Comparison of ENCODE assay signal across 3 cellular contexts in genomic region chr1:225928186-225929175, GRCh38.
TF ChIP-seq lines count a peak whose summit lies in the region.

No MANE protein-coding gene starts in this region.

TF ChIP-seq in liver, 16 proteins besides CTCF, POLR2A, EP300 and RAD21:
- no peak for TF ChIP-seq GABPA (IDR thresholded peaks at IDR 0.05 in 1 of 2, conservative IDR thresholded peaks at IDR 0.05 in 1 of 2)
- TF ChIP-seq HNF4G (IDR thresholded peaks at IDR 0.05): no peak
- no peak for TF ChIP-seq REST (IDR thresholded peaks at IDR 0.05)
- TF ChIP-seq RXRA (IDR thresholded peaks at IDR 0.05): peak in 1 of 2 donors; percentile 28
- no peak for TF ChIP-seq TAF1 (conservative IDR thresholded peaks at IDR 0.05)
- TF ChIP-seq, protein P1, sequence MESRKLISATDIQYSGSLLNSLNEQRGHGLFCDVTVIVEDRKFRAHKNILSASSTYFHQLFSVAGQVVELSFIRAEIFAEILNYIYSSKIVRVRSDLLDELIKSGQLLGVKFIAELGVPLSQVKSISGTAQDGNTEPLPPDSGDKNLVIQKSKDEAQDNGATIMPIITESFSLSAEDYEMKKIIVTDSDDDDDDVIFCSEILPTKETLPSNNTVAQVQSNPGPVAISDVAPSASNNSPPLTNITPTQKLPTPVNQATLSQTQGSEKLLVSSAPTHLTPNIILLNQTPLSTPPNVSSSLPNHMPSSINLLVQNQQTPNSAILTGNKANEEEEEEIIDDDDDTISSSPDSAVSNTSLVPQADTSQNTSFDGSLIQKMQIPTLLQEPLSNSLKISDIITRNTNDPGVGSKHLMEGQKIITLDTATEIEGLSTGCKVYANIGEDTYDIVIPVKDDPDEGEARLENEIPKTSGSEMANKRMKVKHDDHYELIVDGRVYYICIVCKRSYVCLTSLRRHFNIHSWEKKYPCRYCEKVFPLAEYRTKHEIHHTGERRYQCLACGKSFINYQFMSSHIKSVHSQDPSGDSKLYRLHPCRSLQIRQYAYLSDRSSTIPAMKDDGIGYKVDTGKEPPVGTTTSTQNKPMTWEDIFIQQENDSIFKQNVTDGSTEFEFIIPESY (IDR thresholded peaks at IDR 0.05): no peak
- no peak for TF ChIP-seq MAX (IDR thresholded peaks at IDR 0.05)
- TF ChIP-seq HNF4A (conservative IDR thresholded peaks at IDR 0.05): no peak
- TF ChIP-seq NR2F2 (IDR thresholded peaks at IDR 0.05): peak; percentile 74
- no peak for TF ChIP-seq ATF3 (IDR thresholded peaks at IDR 0.05)
- peak; percentile 16 for TF ChIP-seq SP1 (IDR thresholded peaks at IDR 0.05)
- TF ChIP-seq FOXA2 (IDR thresholded peaks at IDR 0.05): no peak

TF ChIP-seq in HepG2, 621 proteins besides CTCF, POLR2A, EP300 and RAD21:
- TF ChIP-seq ATF1 (CRISPR knock-in tag; IDR thresholded peaks at IDR 0.05): no peak
- TF ChIP-seq GPBP1L1 (CRISPR knock-in tag; IDR thresholded peaks at IDR 0.05): no peak
- TF ChIP-seq KLF9 (CRISPR knock-in tag; IDR thresholded peaks at IDR 0.05; ENCODE audit: low read depth): no peak
TF ChIP-seq in HepG2: peak in this region for 0.

TF ChIP-seq in endothelial cell of umbilical vein, 7 proteins besides CTCF, POLR2A, EP300 and RAD21:
- TF ChIP-seq EZH2 (IDR thresholded peaks at IDR 0.05; ENCODE audit: borderline replicate concordance, low read depth, low read length, severe bottlenecking) (no peak), FOS (IDR thresholded peaks at IDR 0.05; ENCODE audit: borderline replicate concordance, insufficient read depth, low read length) (no peak), MAX (IDR thresholded peaks at IDR 0.05; ENCODE audit: insufficient read depth, insufficient read length) (no peak), POLR2AphosphoS5 (IDR thresholded peaks at IDR 0.05; ENCODE audit: insufficient read depth, low read depth, low read length) (no peak), GATA2 (IDR thresholded peaks at IDR 0.05; ENCODE audit: insufficient read depth, insufficient read length, low read depth, low read length) (no peak), MYC (IDR thresholded peaks at IDR 0.05; ENCODE audit: low read depth, low read length) (no peak), JUN (IDR thresholded peaks at IDR 0.05; ENCODE audit: borderline replicate concordance, insufficient read depth, insufficient read length, low read depth) (no peak)
